In genomic region chr1:231705860-231706553, GRCh38 we compare ENCODE assay signal across 15 cellular contexts.
A peak's percentile ranks its signal among the peaks of the same experiment; 100 is the strongest.
DNase-seq lines count a peak whose midpoint lies in the region; ATAC-seq and TF ChIP-seq lines count a peak whose summit lies in the region.
"Had no signal": no experiment of that assay in that cellular context is flagged by ENCODE, and none has a peak within 500 bp of the region (broad histone marks: within the 10 kb centered on the region; RNA-seq: fewer than 3 reads in every experiment).

No MANE protein-coding gene starts in this region.

- H3K36me3 ChIP-seq in HEK293 (ENCODE audit: control insufficient read depth in 2 of 2, insufficient read depth in 1 of 2, low read length in 2 of 2) = no peaks in the 10 kb centered on the region
- H3K36me3 ChIP-seq: HAP-1 had no signal

- POLR2A ChIA-PET in HEK293 (lab: Yijun Ruan, JAX) = no interaction called here

- TF ChIP-seq CTCF in HEK293 (tag by site-specific recombination; IDR thresholded peaks at IDR 0.05) = no peak
- no peak for TF ChIP-seq CTCF in chondrocyte (IDR thresholded peaks at IDR 0.05)
- TF ChIP-seq CTCF in osteocyte (IDR thresholded peaks at IDR 0.05) = no peak

- no peak overlapping the region for H3K4me3 ChIP-seq in HEK293 (ENCODE audit: low read depth, low read length)
- H3K4me3 ChIP-seq: HAP-1 had no signal

- H3K4me1 ChIP-seq in HEK293 (ENCODE audit: control insufficient read depth, insufficient read depth, low read length) = peaks cover 10% of the 10 kb centered on the region; the same call in 1 of the 2 replicates
- H3K4me1 ChIP-seq: Caco-2, HAP-1 had no signal

- H3K27me3 Mint-ChIP-seq in chondrocyte (ENCODE audit: low read depth) = no peaks in the 10 kb centered on the region
- H3K27me3 Mint-ChIP-seq in osteocyte (ENCODE audit: unreplicated experiment) = no peaks in the 10 kb centered on the region

- H3K9me3 Mint-ChIP-seq in chondrocyte (ENCODE audit: low read depth) (peaks cover under 1% of the 10 kb centered on the region), osteocyte (ENCODE audit: unreplicated experiment) (no peaks in the 10 kb centered on the region)

- no peaks in the 10 kb centered on the region for H3K9me3 ChIP-seq in HEK293 (ENCODE audit: control insufficient read depth, insufficient read depth, low read depth, low read length)
- H3K9me3 ChIP-seq: Caco-2, HAP-1 had no signal

- ATAC-seq in GM18858 (IDR thresholded peaks at IDR 0.05; ENCODE audit: unreplicated experiment) (no peak), HG02885 (IDR thresholded peaks at IDR 0.05; ENCODE audit: poor library complexity, unreplicated experiment) (no peak), GM18498 (IDR thresholded peaks at IDR 0.05; ENCODE audit: unreplicated experiment) (no peak)

- CTCF ChIA-PET in HEK293 (lab: Yijun Ruan, JAX) = no interaction called here

- H3K36me3 Mint-ChIP-seq in chondrocyte (ENCODE audit: low read depth) (no peaks in the 10 kb centered on the region), osteocyte (ENCODE audit: unreplicated experiment) (peaks cover 7% of the 10 kb centered on the region)

- H3K4me3 Mint-ChIP-seq in chondrocyte (ENCODE audit: unreplicated experiment) (no peak overlapping the region), osteocyte (ENCODE audit: unreplicated experiment) (no peak overlapping the region)

- DNase-seq in OCI-M1 (lab: John Stamatoyannopoulos, UW) (peak; percentile 34), chondrocyte (ENCODE audit: low spot score) (no peak), osteocyte (ENCODE audit: extremely low spot score, unreplicated experiment) (no peak)
- DNase-seq: Caco-2, DMS53, NCI-H1436, NCI-H2081, NCI-H510A, NCI-H774 had no signal

- H3K4me1 Mint-ChIP-seq in chondrocyte (ENCODE audit: low read depth) (peaks cover 64% of the 10 kb centered on the region), osteocyte (ENCODE audit: unreplicated experiment) (peaks cover 67% of the 10 kb centered on the region)

- H3K27ac ChIP-seq in HEK293 (ENCODE audit: extremely low read depth, low read depth, low read length) = no peak overlapping the region
- H3K27ac ChIP-seq: KMS-11 had no signal

- peak overlapping the region; percentile 81 for H3K27ac Mint-ChIP-seq in chondrocyte (ENCODE audit: unreplicated experiment)
- peak overlapping the region; percentile 84 for H3K27ac Mint-ChIP-seq in osteocyte (ENCODE audit: unreplicated experiment)

TF ChIP-seq in HEK293, 187 proteins besides CTCF, POLR2A, EP300 and RAD21:
- TF ChIP-seq ZNF560 (tag by site-specific recombination; IDR thresholded peaks at IDR 0.05; ENCODE audit: borderline replicate concordance) (no peak), KLF1 (tag by site-specific recombination; IDR thresholded peaks at IDR 0.05) (peak; percentile 60), SCRT2 (tag by site-specific recombination; IDR thresholded peaks at IDR 0.05) (0 out of 2 replicates have a peak, but pooled peaks have one; percentile 22), MZF1 (tag by site-specific recombination; IDR thresholded peaks at IDR 0.05; ENCODE audit: borderline replicate concordance) (no peak), ZNF140 (tag by site-specific recombination; IDR thresholded peaks at IDR 0.05) (no peak), WT1 (tag by site-specific recombination; IDR thresholded peaks at IDR 0.05) (no peak), PATZ1 (tag by site-specific recombination; IDR thresholded peaks at IDR 0.05) (no peak), ZEB2 (tag by site-specific recombination; IDR thresholded peaks at IDR 0.05) (no peak)
